In genomic region chr17:82020874-82021727, GRCh38 we compare ENCODE assay signal across 8 cellular contexts. TPM values are rescaled to one million over a fixed set of nuclear protein-coding genes. Genes with fewer than 3 reads are reported as not detected.
DNase-seq lines count a peak whose midpoint lies in the region; ATAC-seq and TF ChIP-seq lines count a peak whose summit lies in the region.

No MANE protein-coding gene starts in this region.

- no peaks in the 10 kb centered on the region for H3K9me3 ChIP-seq in iPS-18a (ENCODE audit: control insufficient read depth, low read depth, low read length)
- H3K9me3 ChIP-seq in skeletal muscle tissue (ENCODE audit: control insufficient read depth in 3 of 3, low read length in 3 of 3), result no peaks in the 10 kb centered on the region

- TF ChIP-seq CTCF in LNCAP (IDR thresholded peaks at IDR 0.05), result peak; percentile 75
- TF ChIP-seq CTCF in MCF 10A (IDR thresholded peaks at IDR 0.05; ENCODE audit: unreplicated experiment), result peak; percentile 91

- no TSS peak for BruUV-seq in MCF 10A (replicated peaks; lab: Mats Ljungman, UMichigan)

- intact Hi-C loops in MCF 10A (cut with micrococcal nuclease), result loop anchor here (1.0 kb wide), 1 partner anchor 62 kb away; no protein-coding TSS in a partner anchor

- H3K9ac ChIP-seq in iPS-18a (ENCODE audit: low read length) (no peak overlapping the region), skeletal muscle tissue (ENCODE audit: low read depth in 1 of 3, low read length in 3 of 3) (peak overlapping the region in 2 of 3 donors; percentile 81 to 89)

- CTCF ChIA-PET in MCF 10A (lab: Yijun Ruan, JAX), result interaction anchor here (0.6 to 5.2 kb wide), 27 partner anchors 9 to 215 kb away, joined by 3 to 74 read pairs (median 4); partner anchors contain the start of genes ALYREF, ANAPC11, DCXR and NOTUM

- H3K27ac ChIP-seq in iPS-18a (ENCODE audit: low read length) (no peak overlapping the region), skeletal muscle tissue (ENCODE audit: low read depth, low read length) (no peak overlapping the region)

- DNase-seq in G401 (ENCODE audit: low spot score), result peak; percentile 66
- DNase-seq in T-helper 2 cell, result peak in 3 of 5 experiments; percentile 35 to 66 (median 41)
- peak; percentile 79 for DNase-seq in MCF 10A (ENCODE audit: unreplicated experiment)

- H3K27me3 ChIP-seq in iPS-18a (ENCODE audit: control insufficient read depth, insufficient read depth, low read length), result no peaks in the 10 kb centered on the region
- no peaks in the 10 kb centered on the region for H3K27me3 ChIP-seq in skeletal muscle tissue (ENCODE audit: control insufficient read depth in 3 of 3, insufficient read depth in 3 of 3, low read length in 3 of 3)

- H3K4me1 ChIP-seq in iPS-18a (ENCODE audit: control insufficient read depth, low read depth, low read length) (peaks cover 5% of the 10 kb centered on the region), skeletal muscle tissue (ENCODE audit: control insufficient read depth in 3 of 3, insufficient read depth in 3 of 3, low read length in 3 of 3) (peaks cover 46 to 64% (median 61%) of the 10 kb centered on the region in 3 donors)

- H3K27me3 Mint-ChIP-seq in MCF 10A (ENCODE audit: insufficient read depth, unreplicated experiment), result no peaks in the 10 kb centered on the region

- peak overlapping the region; percentile 90 for H3K4me3 ChIP-seq in iPS-18a (ENCODE audit: low read length)
- H3K4me3 ChIP-seq in skeletal muscle tissue (ENCODE audit: low read length in 3 of 3), result peak overlapping the region in 1 of 3 donors; percentile 88

- no peaks in the 10 kb centered on the region for H3K36me3 Mint-ChIP-seq in MCF 10A (ENCODE audit: insufficient read depth, unreplicated experiment)

- no peaks in the 10 kb centered on the region for H3K9me3 Mint-ChIP-seq in MCF 10A (ENCODE audit: unreplicated experiment)

- in situ Hi-C loops in G401 (cut with HindIII; ENCODE audit: low sequenced_read_pairs), result no loop called here

- peaks cover 16% of the 10 kb centered on the region for H3K4me1 Mint-ChIP-seq in MCF 10A (ENCODE audit: insufficient read depth, unreplicated experiment)

- H3K4me3 Mint-ChIP-seq in MCF 10A (ENCODE audit: unreplicated experiment), result peak overlapping the region; percentile 79

- POLR2A ChIA-PET in MCF 10A (lab: Yijun Ruan, JAX), result interaction anchor here (0.7 to 4.7 kb wide), 14 partner anchors 13 to 108 kb away, joined by 3 to 35 read pairs (median 6); partner anchors contain the start of genes DCXR and MAFG

- no peak overlapping the region for H3K27ac Mint-ChIP-seq in MCF 10A (ENCODE audit: low read depth, unreplicated experiment)

- peaks cover 6% of the 10 kb centered on the region for H3K36me3 ChIP-seq in iPS-18a (ENCODE audit: control insufficient read depth, low read depth, low read length)
- H3K36me3 ChIP-seq in skeletal muscle tissue (ENCODE audit: control insufficient read depth in 3 of 3, insufficient read depth in 3 of 3, low read length in 3 of 3), result no peaks in the 10 kb centered on the region

- ATAC-seq in HG02798 (IDR thresholded peaks at IDR 0.05; ENCODE audit: poor library complexity, unreplicated experiment) (no peak), HG03139 (IDR thresholded peaks at IDR 0.05; ENCODE audit: unreplicated experiment) (no peak)

RNA-seq across cellular contexts. Expression of gene CENPX, which starts 1.6 kb away (rescaled TPM):
- 57.8 and 109 TPM in 2 replicates for total RNA-seq in G401 (2014; rRNA removed; shearing (Covaris generic))
- total RNA-seq in MCF 10A (2022), result 27.6 and 35.6 TPM in 2 replicates
- total RNA-seq in skeletal muscle tissue, result 20.9 TPM

RNA-seq across cellular contexts. Expression of gene LRRC45, which starts 2.0 kb away (rescaled TPM):
- 21.2 and 25.1 TPM in 2 replicates for total RNA-seq in G401 (2014; rRNA removed; shearing (Covaris generic))
- total RNA-seq in MCF 10A (2022), result 2.6 and 3.4 TPM in 2 replicates
- total RNA-seq in skeletal muscle tissue, result 7.8 TPM

RNA-seq across cellular contexts. Expression of gene RAC3, which starts 10.4 kb away (rescaled TPM):
- 176 and 261 TPM in 2 replicates for total RNA-seq in G401 (2014; rRNA removed; shearing (Covaris generic))
- total RNA-seq in MCF 10A (2022), result 7.1 and 9.7 TPM in 2 replicates
- 8.4 TPM for total RNA-seq in skeletal muscle tissue

RNA-seq across cellular contexts. Expression of gene DCXR, which starts 16.4 kb away (rescaled TPM):
- total RNA-seq in G401 (2014; rRNA removed; shearing (Covaris generic)), result 131 and 135 TPM in 2 replicates
- 77.9 and 111 TPM in 2 replicates for total RNA-seq in MCF 10A (2022)
- 20.4 TPM for total RNA-seq in skeletal muscle tissue

RNA-seq across cellular contexts. Expression of gene RFNG, which starts 30.5 kb away (rescaled TPM):
- total RNA-seq in G401 (2014; rRNA removed; shearing (Covaris generic)), result 41.2 and 41.5 TPM in 2 replicates
- total RNA-seq in MCF 10A (2022) (37.9 and 38.0 TPM in 2 replicates), skeletal muscle tissue (16.7 TPM)

Comparison
In these comparisons a context has a peak if more than half of its experiments do, and no peak if none do; other contexts are left out.
1. RNA of gene RAC3, which starts 10.4 kb away (total RNA-seq): 176 to 261 TPM in G401; 7.1 to 9.7 TPM in MCF 10A and 8.4 TPM in skeletal muscle tissue (single experiment); every median in the first group is over 10 times any median in the second.
2. Peak in every context shown above with its lines, with median percentiles within 50 percentile points of each other: DNase-seq.